8 cellular contexts compared by ENCODE assay signal in the genomic region with DNA sequence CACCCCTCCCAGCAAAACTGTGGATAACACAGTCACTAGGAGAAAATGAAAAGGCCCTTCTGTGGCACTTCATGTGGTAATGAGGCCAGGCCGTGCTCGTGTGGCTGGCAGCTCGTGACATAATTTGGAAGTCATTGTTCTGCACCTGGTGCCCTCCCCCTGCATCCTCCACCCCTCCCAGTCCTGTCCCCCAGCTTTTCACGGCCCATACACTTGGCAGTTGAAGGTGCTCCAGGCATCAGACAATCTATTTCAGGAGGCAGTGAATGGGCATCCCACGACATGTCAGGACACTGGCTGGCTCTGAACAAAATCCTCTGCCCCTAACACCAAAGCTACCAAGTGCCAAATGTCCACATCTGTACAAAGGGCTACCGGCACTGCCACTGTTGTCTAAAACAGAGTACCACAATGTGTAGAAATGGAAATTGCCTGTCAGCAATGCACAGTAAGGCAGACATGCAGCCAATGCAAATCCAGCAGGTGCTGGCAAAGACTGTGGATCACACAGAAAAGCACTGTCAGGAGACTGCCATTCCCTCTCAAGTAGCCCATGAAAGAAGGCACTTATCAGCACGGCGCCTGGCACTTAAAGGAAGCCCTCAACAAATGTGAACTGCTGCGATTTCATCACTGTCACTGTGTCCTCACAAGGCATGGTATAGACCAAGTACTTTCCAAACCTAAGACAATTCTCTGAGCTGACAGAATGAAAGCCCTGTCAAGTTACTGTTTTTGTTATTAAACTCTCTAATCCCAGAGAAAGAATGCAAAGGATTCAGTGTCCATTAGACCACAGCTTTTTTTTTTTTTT. TPM values are rescaled to one million over a fixed set of nuclear protein-coding genes. Genes with fewer than 3 reads are reported as not detected.
DNase-seq lines count a peak whose midpoint lies in the region; ATAC-seq, FAIRE-seq and TF ChIP-seq lines count a peak whose summit lies in the region.

No MANE protein-coding gene starts in this region.

- no peak for ATAC-seq in GM21360 (IDR thresholded peaks at IDR 0.05; ENCODE audit: unreplicated experiment)

- no peaks in the 10 kb centered on the region for H3K9me3 ChIP-seq in SJCRH30 (replicated peaks)
- no peaks in the 10 kb centered on the region for H3K9me3 ChIP-seq in duodenal mucosa (ENCODE audit: control insufficient read depth in 1 of 2, low read length in 2 of 2)
- no peaks in the 10 kb centered on the region for H3K9me3 ChIP-seq in mucosa of stomach (ENCODE audit: control insufficient read depth, low read length)

- no peaks in the 10 kb centered on the region for H3K36me3 Mint-ChIP-seq in activated naive CD4-positive, alpha-beta T cell treated with anti-CD3 and anti-CD28 coated beads, Interleukin-2, amount 10 ng/mL, durations not matched to agents 7 days and 5 days

- peak overlapping the region; percentile 54 for H3K27ac ChIP-seq in SJCRH30
- H3K27ac ChIP-seq in duodenal mucosa (ENCODE audit: low read depth, low read length): peak overlapping the region; percentile 80

- H3K4me1 ChIP-seq in SJCRH30 (peaks cover 34% of the 10 kb centered on the region), duodenal mucosa (ENCODE audit: control insufficient read depth in 1 of 2, insufficient read depth in 2 of 2, low read length in 2 of 2) (peaks cover 27 to 38% of the 10 kb centered on the region in 2 donors), mucosa of stomach (ENCODE audit: control insufficient read depth, insufficient read depth, low read length) (peaks cover 62% of the 10 kb centered on the region)

- H3K27me3 ChIP-seq in SJCRH30 (no peaks in the 10 kb centered on the region), duodenal mucosa (ENCODE audit: control insufficient read depth in 1 of 2, insufficient read depth in 2 of 2, low read length in 2 of 2) (no peaks in the 10 kb centered on the region), mucosa of stomach (ENCODE audit: control insufficient read depth, insufficient read depth, low read length) (no peaks in the 10 kb centered on the region)

- H3K9ac ChIP-seq in duodenal mucosa (ENCODE audit: low read depth in 1 of 2, low read length in 2 of 2) (peak overlapping the region; percentile 25 to 28), mucosa of stomach (ENCODE audit: low read length) (peak overlapping the region; percentile 53)

- H3K9me3 Mint-ChIP-seq in activated naive CD4-positive, alpha-beta T cell treated with anti-CD3 and anti-CD28 coated beads, Interleukin-2, amount 10 ng/mL, durations not matched to agents 7 days and 5 days: no peaks in the 10 kb centered on the region

- no peak for FAIRE-seq in D721Med (lab: Jason Lieb, UNC)

- H3K4me3 Mint-ChIP-seq in activated naive CD4-positive, alpha-beta T cell treated with anti-CD3 and anti-CD28 coated beads, Interleukin-2, amount 10 ng/mL, durations not matched to agents 7 days and 5 days: no peak overlapping the region

- H3K4me3 ChIP-seq in Jurkat, Clone E6-1 (ENCODE audit: low read length): peak overlapping the region; percentile 33; the same call in 1 of the 2 replicates
- H3K4me3 ChIP-seq in SJCRH30 (peak overlapping the region; percentile 21), duodenal mucosa (ENCODE audit: low read depth in 1 of 2, low read length in 2 of 2) (peak overlapping the region in 1 of 2 donors; percentile 14), mucosa of stomach (ENCODE audit: low read length) (no peak overlapping the region)

- H3K36me3 ChIP-seq in SJCRH30 (peaks cover 10% of the 10 kb centered on the region), duodenal mucosa (ENCODE audit: control insufficient read depth in 1 of 2, insufficient read depth in 2 of 2, low read length in 2 of 2) (peaks cover 5 to 7% of the 10 kb centered on the region in 2 donors), mucosa of stomach (ENCODE audit: control insufficient read depth, insufficient read depth, low read length) (no peaks in the 10 kb centered on the region)

- TF ChIP-seq CTCF in D721Med (IDR thresholded peaks at IDR 0.05; ENCODE audit: insufficient read depth, missing control alignments): no peak

- CTCF ChIA-PET in activated naive CD4-positive, alpha-beta T cell treated with anti-CD3 and anti-CD28 coated beads, Interleukin-2, amount 10 ng/mL, durations not matched to agents 7 days and 5 days (lab: Charles Lee): interaction anchor here (1.4 to 7.7 kb wide), 3 partner anchors 10 to 111 kb away, joined by 4 to 59 read pairs (median 5); no protein-coding TSS in a partner anchor

- H3K27me3 Mint-ChIP-seq in activated naive CD4-positive, alpha-beta T cell treated with anti-CD3 and anti-CD28 coated beads, Interleukin-2, amount 10 ng/mL, durations not matched to agents 7 days and 5 days: no peaks in the 10 kb centered on the region

- no peak for DNase-seq in activated naive CD4-positive, alpha-beta T cell treated with anti-CD3 and anti-CD28 coated beads, Interleukin-2, amount 10 ng/mL, durations not matched to agents 7 days and 5 days
- DNase-seq in activated naive CD4-positive, alpha-beta T cell treated with Interleukin-2 at 50 U/mL for 16 hours: no peak
- peak; percentile 45 for DNase-seq in Jurkat, Clone E6-1 (ENCODE audit: low read depth, low spot score)
- peak; percentile 26 to 59 for DNase-seq in SJCRH30
- DNase-seq in D721Med (ENCODE audit: insufficient read length, low spot score): no peak

- peaks cover 71% of the 10 kb centered on the region for H3K4me1 Mint-ChIP-seq in activated naive CD4-positive, alpha-beta T cell treated with anti-CD3 and anti-CD28 coated beads, Interleukin-2, amount 10 ng/mL, durations not matched to agents 7 days and 5 days

- peak overlapping the region; percentile 77 for H3K27ac Mint-ChIP-seq in activated naive CD4-positive, alpha-beta T cell treated with anti-CD3 and anti-CD28 coated beads, Interleukin-2, amount 10 ng/mL, durations not matched to agents 7 days and 5 days

RNA-seq across cellular contexts. Expression of a gene that starts 39.1 kb away (rescaled TPM):
- polyA plus RNA-seq in Jurkat, Clone E6-1 (2012; ENCODE audit: insufficient read depth, insufficient read length): 87.2 TPM
- 95.7 and 113 TPM in 2 replicates for total RNA-seq in SJCRH30 (2014; rRNA removed; shearing (Covaris generic))

RNA-seq across cellular contexts. Expression of a gene that starts 58.5 kb away (rescaled TPM):
- polyA plus RNA-seq in Jurkat, Clone E6-1 (2012; ENCODE audit: insufficient read depth, insufficient read length): 51.1 TPM
- total RNA-seq in SJCRH30 (2014; rRNA removed; shearing (Covaris generic)): 0.15 and 0.32 TPM in 2 replicates

Comparison
In these comparisons a context has a peak if more than half of its experiments do, and no peak if none do; other contexts are left out.
1. DNase-seq: peak in Jurkat, Clone E6-1 (single experiment) and SJCRH30 (2 of 2); none in activated naive CD4-positive, alpha-beta T cell treated with anti-CD3 and anti-CD28 coated beads, Interleukin-2, amount 10 ng/mL, durations not matched to agents 7 days and 5 days (single experiment), activated naive CD4-positive, alpha-beta T cell treated with Interleukin-2 at 50 U/mL for 16 hours (single experiment) and D721Med (single experiment).